16 cellular contexts compared by ENCODE assay signal in the genomic region with DNA sequence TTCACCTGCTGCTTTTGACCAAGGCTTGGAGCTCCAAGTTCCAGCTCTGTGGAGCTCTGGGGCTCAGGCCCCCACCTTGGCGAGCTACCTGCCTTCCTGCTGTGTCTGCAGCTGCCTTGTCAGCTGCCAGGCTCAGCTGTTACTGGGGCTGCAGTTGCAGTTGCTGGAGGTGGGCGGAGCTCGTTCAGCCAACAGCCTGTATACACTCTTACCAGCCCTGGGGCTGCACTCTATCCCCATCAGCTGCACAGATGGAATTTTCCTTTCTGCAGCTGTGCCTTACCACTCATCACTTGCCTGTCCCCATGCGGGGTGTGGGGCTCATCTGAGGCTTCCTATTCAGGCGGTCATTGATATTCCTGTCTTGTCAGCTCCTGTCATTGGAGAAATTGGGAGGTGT. TPM values are rescaled to one million over a fixed set of nuclear protein-coding genes. Genes with fewer than 3 reads are reported as not detected.
A peak's percentile ranks its signal among the peaks of the same experiment; 100 is the strongest.
DNase-seq lines count a peak whose midpoint lies in the region; ATAC-seq, FAIRE-seq and TF ChIP-seq lines count a peak whose summit lies in the region.
"Had no signal": no experiment of that assay in that cellular context is flagged by ENCODE, and none has a peak within 500 bp of the region (broad histone marks: within the 10 kb centered on the region; RNA-seq: fewer than 3 reads in every experiment).

No MANE protein-coding gene starts in this region.

- H3K36me3 Mint-ChIP-seq in WTC11: no peaks in the 10 kb centered on the region

- CTCF ChIA-PET in WTC11 (lab: Charles Lee): interaction anchor here (0.8 to 1.7 kb wide), 4 partner anchors 9 to 51 kb away, joined by 3 to 6 read pairs (median 4); a partner anchor contains a TSS

- ATAC-seq in WTC11: peak; percentile 99
- ATAC-seq in heart left ventricle: no peak
- ATAC-seq: activated CD8-positive, alpha-beta T cell treated with anti-CD3 and anti-CD28 coated beads for 36 hours had no signal

- no peak overlapping the region for H3K4me3 Mint-ChIP-seq in WTC11
- H3K4me3 Mint-ChIP-seq: activated CD8-positive, alpha-beta T cell treated with anti-CD3 and anti-CD28 coated beads for 36 hours had no signal

- peaks cover 0 to 62% (median 18%) of the 10 kb centered on the region in 9 donors for H3K27me3 ChIP-seq in heart left ventricle
- H3K27me3 ChIP-seq: Peyer's patch had no signal

- H3K27ac ChIP-seq in heart left ventricle: no peak overlapping the region
- H3K27ac ChIP-seq: Peyer's patch, prostate gland had no signal

- no peaks in the 10 kb centered on the region; the same call in 1 of the 2 replicates for H3K27me3 Mint-ChIP-seq in WTC11 (ENCODE audit: low read depth)

- intact Hi-C loops in heart left ventricle (cut with DNase I): no loop called here

- no peaks in the 10 kb centered on the region for H3K36me3 ChIP-seq in heart left ventricle
- H3K36me3 ChIP-seq: Peyer's patch, prostate gland had no signal

- H3K9me3 ChIP-seq in heart left ventricle: peaks cover 0 to 7% (median 0%) of the 10 kb centered on the region in 12 donors
- H3K9me3 ChIP-seq: Peyer's patch, prostate gland had no signal

- DNase-seq in COR-L47 (lab: John Stamatoyannopoulos, UW) (peak; percentile 57), NCI-H510A treated with DMSO at 0.1 percent for 48 hours (lab: John Stamatoyannopoulos, UW) (peak; percentile 77), WTC11 (ENCODE audit: low spot score) (peak; percentile 64), H54 (ENCODE audit: insufficient read length, low spot score) (no peak), heart left ventricle (no peak), GM12891 (ENCODE audit: insufficient read length, low spot score) (no peak), GDM1 (lab: John Stamatoyannopoulos, UW) (no peak)
- peak; percentile 14 for DNase-seq in Jurkat, Clone E6-1 (ENCODE audit: low read depth, low spot score)
- DNase-seq: activated CD8-positive, alpha-beta T cell treated with anti-CD3 and anti-CD28 coated beads for 36 hours; activated gamma-delta T cell; dermis blood vessel endothelial cell; EL; midbrain; Peyer's patch had no signal

- 5 to 12% (median 9%) methylated on average over 5 of the region's 5 CpGs for WGBS in heart left ventricle, 4 donors

- H3K4me1 Mint-ChIP-seq in WTC11: no peaks in the 10 kb centered on the region; the same call in 1 of the 2 replicates

- H3K9me3 Mint-ChIP-seq in WTC11: peaks cover 4% of the 10 kb centered on the region
- H3K9me3 Mint-ChIP-seq: activated CD8-positive, alpha-beta T cell treated with anti-CD3 and anti-CD28 coated beads for 36 hours had no signal

- no peak overlapping the region for H3K27ac Mint-ChIP-seq in WTC11
- H3K27ac Mint-ChIP-seq: activated CD8-positive, alpha-beta T cell treated with anti-CD3 and anti-CD28 coated beads for 36 hours had no signal

- FAIRE-seq in H54 (lab: Jason Lieb, UNC) (no peak), GM12891 (lab: Jason Lieb, UNC) (no peak)

- POLR2A ChIA-PET in WTC11 (lab: Charles Lee): no interaction called here

- no peaks in the 10 kb centered on the region for H3K4me1 ChIP-seq in heart left ventricle
- H3K4me1 ChIP-seq: Peyer's patch, prostate gland had no signal

- no peak overlapping the region for H3K4me3 ChIP-seq in Jurkat, Clone E6-1 (ENCODE audit: low read length)
- H3K4me3 ChIP-seq in heart left ventricle: no peak overlapping the region
- H3K4me3 ChIP-seq: Peyer's patch, prostate gland had no signal

- TF ChIP-seq POLR2A in H54 (IDR thresholded peaks at IDR 0.05; ENCODE audit: low read depth, low read length): no peak
- TF ChIP-seq POLR2A in heart left ventricle (IDR thresholded peaks at IDR 0.05): no peak
- TF ChIP-seq POLR2A in GM12891 (IDR thresholded peaks at IDR 0.05; ENCODE audit: low read depth, low read length): no peak

- no peak for TF ChIP-seq CTCF in WTC11 (IDR thresholded peaks at IDR 0.05)
- TF ChIP-seq CTCF in heart left ventricle (IDR thresholded peaks at IDR 0.05): no peak

TF ChIP-seq in WTC11, 78 proteins besides CTCF, POLR2A, EP300 and RAD21 (continues in another document):
- TF ChIP-seq, protein P1, sequence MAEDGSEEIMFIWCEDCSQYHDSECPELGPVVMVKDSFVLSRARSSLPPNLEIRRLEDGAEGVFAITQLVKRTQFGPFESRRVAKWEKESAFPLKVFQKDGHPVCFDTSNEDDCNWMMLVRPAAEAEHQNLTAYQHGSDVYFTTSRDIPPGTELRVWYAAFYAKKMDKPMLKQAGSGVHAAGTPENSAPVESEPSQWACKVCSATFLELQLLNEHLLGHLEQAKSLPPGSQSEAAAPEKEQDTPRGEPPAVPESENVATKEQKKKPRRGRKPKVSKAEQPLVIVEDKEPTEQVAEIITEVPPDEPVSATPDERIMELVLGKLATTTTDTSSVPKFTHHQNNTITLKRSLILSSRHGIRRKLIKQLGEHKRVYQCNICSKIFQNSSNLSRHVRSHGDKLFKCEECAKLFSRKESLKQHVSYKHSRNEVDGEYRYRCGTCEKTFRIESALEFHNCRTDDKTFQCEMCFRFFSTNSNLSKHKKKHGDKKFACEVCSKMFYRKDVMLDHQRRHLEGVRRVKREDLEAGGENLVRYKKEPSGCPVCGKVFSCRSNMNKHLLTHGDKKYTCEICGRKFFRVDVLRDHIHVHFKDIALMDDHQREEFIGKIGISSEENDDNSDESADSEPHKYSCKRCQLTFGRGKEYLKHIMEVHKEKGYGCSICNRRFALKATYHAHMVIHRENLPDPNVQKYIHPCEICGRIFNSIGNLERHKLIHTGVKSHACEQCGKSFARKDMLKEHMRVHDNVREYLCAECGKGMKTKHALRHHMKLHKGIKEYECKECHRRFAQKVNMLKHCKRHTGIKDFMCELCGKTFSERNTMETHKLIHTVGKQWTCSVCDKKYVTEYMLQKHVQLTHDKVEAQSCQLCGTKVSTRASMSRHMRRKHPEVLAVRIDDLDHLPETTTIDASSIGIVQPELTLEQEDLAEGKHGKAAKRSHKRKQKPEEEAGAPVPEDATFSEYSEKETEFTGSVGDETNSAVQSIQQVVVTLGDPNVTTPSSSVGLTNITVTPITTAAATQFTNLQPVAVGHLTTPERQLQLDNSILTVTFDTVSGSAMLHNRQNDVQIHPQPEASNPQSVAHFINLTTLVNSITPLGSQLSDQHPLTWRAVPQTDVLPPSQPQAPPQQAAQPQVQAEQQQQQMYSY (CRISPR knock-in tag; IDR thresholded peaks at IDR 0.05): no peak
- TF ChIP-seq ETV6 (CRISPR knock-in tag; IDR thresholded peaks at IDR 0.05) (no peak), KAT7 (CRISPR knock-in tag; IDR thresholded peaks at IDR 0.05; ENCODE audit: borderline replicate concordance) (no peak), ESRRA (CRISPR knock-in tag; IDR thresholded peaks at IDR 0.05; ENCODE audit: borderline replicate concordance) (no peak)

TF ChIP-seq in GM12891, 5 proteins besides CTCF, POLR2A, EP300 and RAD21:
- TF ChIP-seq POU2F2 (IDR thresholded peaks at IDR 0.05; ENCODE audit: low read depth, low read length): no peak
- no peak for TF ChIP-seq POLR2AphosphoS5 (IDR thresholded peaks at IDR 0.05; ENCODE audit: low read depth, low read length)
- no peak for TF ChIP-seq SPI1 (IDR thresholded peaks at IDR 0.05; ENCODE audit: low read depth, low read length)
- no peak for TF ChIP-seq PAX5 (IDR thresholded peaks at IDR 0.05; ENCODE audit: insufficient read depth, low read length, severe bottlenecking)
- TF ChIP-seq TAF1 (IDR thresholded peaks at IDR 0.05; ENCODE audit: low read depth, low read length): no peak

RNA-seq across cellular contexts. Expression of a gene that starts 9.1 kb away (rescaled TPM):
- 3.3 TPM for polyA plus RNA-seq in Jurkat, Clone E6-1 (2012; ENCODE audit: insufficient read depth, insufficient read length)
- total RNA-seq in WTC11 (2021) (6.5 to 7.1 TPM (median 6.7 TPM) in 3 replicates), heart left ventricle (1 to 10 TPM in 7 of 9 donors, under 1 TPM in 1, not detected in 1; 0.96 to 5.1 (median 1.4) TPM)
- polyA plus RNA-seq in heart left ventricle: 1 to 10 TPM; 1.3 to 1.4 TPM
- polyA plus RNA-seq in GM12891 (2012; ENCODE audit: low read depth, missing spikeins): 0.06 TPM
- total RNA-seq: MCF 10A had no signal

Comparison
In these comparisons a context has a peak if more than half of its experiments do, and no peak if none do; other contexts are left out.
1. DNase-seq: peak in COR-L47 (single experiment), Jurkat, Clone E6-1 (single experiment), NCI-H510A treated with DMSO at 0.1 percent for 48 hours (single experiment) and WTC11 (single experiment); none in H54 (single experiment), heart left ventricle (0 of 5), GM12891 (single experiment) and GDM1 (single experiment).